Comparison of ENCODE assay signal across 1 cellular context in genomic region chr20:44532248-44532980, GRCh38.
TF ChIP-seq lines count a peak whose summit lies in the region.

No MANE protein-coding gene starts in this region.

TF ChIP-seq in SK-N-SH, 30 proteins besides CTCF, POLR2A, EP300 and RAD21 (continued from another document):
- TF ChIP-seq REST (IDR thresholded peaks at IDR 0.05; ENCODE audit: low read depth, low read length): no peak
- TF ChIP-seq, protein P1, sequence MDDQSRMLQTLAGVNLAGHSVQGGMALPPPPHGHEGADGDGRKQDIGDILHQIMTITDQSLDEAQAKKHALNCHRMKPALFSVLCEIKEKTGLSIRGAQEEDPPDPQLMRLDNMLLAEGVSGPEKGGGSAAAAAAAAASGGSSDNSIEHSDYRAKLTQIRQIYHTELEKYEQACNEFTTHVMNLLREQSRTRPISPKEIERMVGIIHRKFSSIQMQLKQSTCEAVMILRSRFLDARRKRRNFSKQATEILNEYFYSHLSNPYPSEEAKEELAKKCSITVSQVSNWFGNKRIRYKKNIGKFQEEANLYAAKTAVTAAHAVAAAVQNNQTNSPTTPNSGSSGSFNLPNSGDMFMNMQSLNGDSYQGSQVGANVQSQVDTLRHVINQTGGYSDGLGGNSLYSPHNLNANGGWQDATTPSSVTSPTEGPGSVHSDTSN (IDR thresholded peaks at IDR 0.05): no peak
- TF ChIP-seq NFIC (IDR thresholded peaks at IDR 0.05; ENCODE audit: borderline replicate concordance): no peak
- no peak for TF ChIP-seq CHD2 (IDR thresholded peaks at IDR 0.05; ENCODE audit: low read length, partially characterized antibody)
